ENCODE assay signal across 2 cellular contexts in genomic region chr9:123957168-123957721, GRCh38.
TF ChIP-seq lines count a peak whose summit lies in the region.

No MANE protein-coding gene starts in this region.

TF ChIP-seq in A549, 52 proteins besides CTCF, POLR2A, EP300 and RAD21 (continued from another document):
- TF ChIP-seq E2F6 (IDR thresholded peaks at IDR 0.05; ENCODE audit: borderline replicate concordance, low read depth) (no peak), USF2 (IDR thresholded peaks at IDR 0.05) (no peak), EHF (CRISPR knock-in tag; IDR thresholded peaks at IDR 0.05) (no peak), NFE2L2 (conservative IDR thresholded peaks at IDR 0.05; ENCODE audit: low read length) (no peak), HOXB13 (CRISPR knock-in tag; IDR thresholded peaks at IDR 0.05; ENCODE audit: low read depth) (no peak), NR3C1 (IDR thresholded peaks at IDR 0.05) (no peak)
TF ChIP-seq in A549: peak in this region for 0.

TF ChIP-seq in HCT116, 20 proteins besides CTCF, POLR2A, EP300 and RAD21 (continued from another document):
- TF ChIP-seq REST (IDR thresholded peaks at IDR 0.05; ENCODE audit: low read depth) (no peak), JUND (IDR thresholded peaks at IDR 0.05) (no peak), ZBTB33 (IDR thresholded peaks at IDR 0.05; ENCODE audit: extremely low read depth, insufficient replicate concordance, low read length) (no peak), CBX3 (IDR thresholded peaks at IDR 0.05; ENCODE audit: low read depth) (no peak), ELF1 (IDR thresholded peaks at IDR 0.05; ENCODE audit: borderline replicate concordance, low read depth) (no peak), ZNF274 (IDR thresholded peaks at IDR 0.05; ENCODE audit: low read depth, low read length) (no peak), MAX (IDR thresholded peaks at IDR 0.05) (no peak), YY1 (IDR thresholded peaks at IDR 0.05; ENCODE audit: extremely low read depth, insufficient replicate concordance, low read depth, low read length) (no peak)
TF ChIP-seq in HCT116: peak in this region for 0.
